Comparison of ENCODE assay signal across 20 cellular contexts in genomic region chr14:75250800-75251199, GRCh38.
"Had no signal": no experiment of that assay in that cellular context is flagged by ENCODE, and none has a peak within 500 bp of the region (broad histone marks: within the 10 kb centered on the region; RNA-seq: fewer than 3 reads in every experiment).

No MANE protein-coding gene starts in this region.

- H3K9me3 Mint-ChIP-seq: activated B cell treated with CpG ODN at 0.5 μM for 24 hours; activated CD8-positive, alpha-beta T cell treated with anti-CD3 and anti-CD28 coated beads for 36 hours; activated T-cell treated with anti-CD3 and anti-CD28 coated beads, Interleukin-2, amount 50 U/mL, for 72 hours; naive B cell; T-helper 2 cell treated with Interferon-gamma antibody and Interleukin-4, amounts not matched to agents 5 μg/mL and 100 μg/mL, for 36 hours had no signal

- H3K4me3 ChIP-seq: adrenal gland, cardiac muscle cell, esophagus muscularis mucosa, left lung, skin epidermis, transverse colon had no signal

- ATAC-seq: activated CD8-positive, alpha-beta T cell treated with anti-CD3 and anti-CD28 coated beads for 36 hours; activated T-cell treated with anti-CD3 and anti-CD28 coated beads, Interleukin-2, amount 50 U/mL, for 72 hours; left lung had no signal

- H3K27ac ChIP-seq: adrenal gland, cardiac muscle cell, esophagus muscularis mucosa, left lung had no signal

- H3K9me3 ChIP-seq: adrenal gland, esophagus muscularis mucosa, left lung, transverse colon had no signal

- FAIRE-seq: colon, kidney had no signal

- H3K27me3 Mint-ChIP-seq: activated B cell treated with CpG ODN at 0.5 μM for 24 hours, naive B cell had no signal

- H3K4me3 Mint-ChIP-seq: activated B cell treated with CpG ODN at 0.5 μM for 24 hours; activated CD8-positive, alpha-beta T cell treated with anti-CD3 and anti-CD28 coated beads for 36 hours; activated T-cell treated with anti-CD3 and anti-CD28 coated beads, Interleukin-2, amount 50 U/mL, for 72 hours; naive B cell; T-helper 2 cell treated with Interferon-gamma antibody and Interleukin-4, amounts not matched to agents 5 μg/mL and 100 μg/mL, for 36 hours had no signal

- H3K27ac Mint-ChIP-seq: activated B cell treated with CpG ODN at 0.5 μM for 24 hours; activated T-cell treated with anti-CD3 and anti-CD28 coated beads, Interleukin-2, amount 50 U/mL, for 72 hours; T-helper 2 cell treated with Interferon-gamma antibody and Interleukin-4, amounts not matched to agents 5 μg/mL and 100 μg/mL, for 36 hours had no signal

- H3K27me3 ChIP-seq: adrenal gland, cardiac muscle cell, esophagus muscularis mucosa, left lung, transverse colon had no signal

- DNase-seq: activated B cell treated with CpG ODN at 0.5 μM for 24 hours; activated CD4-positive, alpha-beta T cell treated with anti-CD3 and anti-CD28 coated beads for 48 hours; activated CD8-positive, alpha-beta T cell treated with anti-CD3 and anti-CD28 coated beads for 36 hours; activated gamma-delta T cell treated with Interleukin-2 at 50 U/mL for 16 hours; activated T-cell treated with anti-CD3 and anti-CD28 coated beads, Interleukin-2, amount 50 U/mL, for 72 hours; adrenal gland; hippocampal formation; kidney; left lung; naive B cell; nucleus accumbens; stimulated activated CD4-positive, alpha-beta T cell treated with anti-CD3 and anti-CD28 coated beads, Interleukin-4, amount 100 ng/mL, for 24 hours; stimulated activated naive CD4-positive, alpha-beta T cell treated with Interleukin-2 at 50 U/mL for 16 hours; substantia nigra; transverse colon had no signal

- H3K36me3 ChIP-seq: adrenal gland, cardiac muscle cell, esophagus muscularis mucosa, left lung, transverse colon had no signal
